In genomic region chr14:77554816-77555599, GRCh38 we compare ENCODE assay signal across 13 cellular contexts. TPM values are rescaled to one million over a fixed set of nuclear protein-coding genes. Genes with fewer than 3 reads are reported as not detected.
DNase-seq lines count a peak whose midpoint lies in the region; ATAC-seq lines count a peak whose summit lies in the region.
"Had no signal": no experiment of that assay in that cellular context is flagged by ENCODE, and none has a peak within 500 bp of the region (broad histone marks: within the 10 kb centered on the region; RNA-seq: fewer than 3 reads in every experiment).

No MANE protein-coding gene starts in this region.

- H3K36me3 ChIP-seq in Karpas-422 (ENCODE audit: insufficient read depth, low read length): peaks cover 27% of the 10 kb centered on the region

- H3K4me3 ChIP-seq in Karpas-422 (ENCODE audit: low read length): peak overlapping the region; percentile 20; the same call in 1 of the 2 replicates
- H3K4me3 ChIP-seq: psoas muscle had no signal

- peaks cover 44% of the 10 kb centered on the region for H3K36me3 Mint-ChIP-seq in activated CD4-positive, alpha-beta T cell treated with anti-CD3 and anti-CD28 coated beads, Interleukin-2, amount 10 ng/mL, durations not matched to agents 24 days and 14 days (ENCODE audit: low read depth)

- H3K4me3 Mint-ChIP-seq in activated CD4-positive, alpha-beta T cell treated with anti-CD3 and anti-CD28 coated beads, Interleukin-2, amount 10 ng/mL, durations not matched to agents 24 days and 14 days: peak overlapping the region; percentile 70
- no peak overlapping the region for H3K4me3 Mint-ChIP-seq in stimulated activated naive CD8-positive, alpha-beta T cell treated with anti-CD3 and anti-CD28 coated beads, Interleukin-15, amount 100 ng/mL, for 72 hours

- no peaks in the 10 kb centered on the region for H4K20me1 ChIP-seq in Karpas-422 (ENCODE audit: insufficient read depth, low read depth, low read length)

- peak overlapping the region; percentile 43 for H3K9ac ChIP-seq in Karpas-422 (ENCODE audit: low read length)

- no peak for DNase-seq in activated CD4-positive, alpha-beta T cell treated with anti-CD3 and anti-CD28 coated beads, Interleukin-2, amount 10 ng/mL, durations not matched to agents 24 days and 14 days
- DNase-seq in activated CD4-positive, alpha-beta T cell treated with anti-CD3 and anti-CD28 coated beads for 48 hours: no peak
- DNase-seq in Karpas-422 (peak; percentile 67), globus pallidus (ENCODE audit: low spot score) (peak; percentile 77), DMS53 (lab: John Stamatoyannopoulos, UW) (no peak)
- no peak for DNase-seq in stimulated activated naive CD8-positive, alpha-beta T cell treated with anti-CD3 and anti-CD28 coated beads, Interleukin-15, amount 100 ng/mL, for 72 hours
- DNase-seq: activated effector memory CD4-positive, alpha-beta T cell treated with Interleukin-2 at 50 U/mL for 16 hours; NCI-H2107; psoas muscle; SW 1271 had no signal

- H3K4me1 Mint-ChIP-seq in activated CD4-positive, alpha-beta T cell treated with anti-CD3 and anti-CD28 coated beads, Interleukin-2, amount 10 ng/mL, durations not matched to agents 24 days and 14 days: peaks cover 19% of the 10 kb centered on the region
- peaks cover 16% of the 10 kb centered on the region for H3K4me1 Mint-ChIP-seq in stimulated activated naive CD8-positive, alpha-beta T cell treated with anti-CD3 and anti-CD28 coated beads, Interleukin-15, amount 100 ng/mL, for 72 hours

- no peak overlapping the region for H2AFZ ChIP-seq in Karpas-422 (ENCODE audit: low read length)

- no peaks in the 10 kb centered on the region for H3K9me3 ChIP-seq in Karpas-422 (ENCODE audit: low read length)
- H3K9me3 ChIP-seq: psoas muscle had no signal

- H3K4me2 ChIP-seq in Karpas-422 (ENCODE audit: low read depth, low read length, poor library complexity, severe bottlenecking): peak overlapping the region; percentile 63

- peaks cover 55% of the 10 kb centered on the region for H3K79me2 ChIP-seq in Karpas-422 (ENCODE audit: low read length)

- intact Hi-C loops in activated CD4-positive, alpha-beta T cell treated with anti-CD3 and anti-CD28 coated beads, Interleukin-2, amount 10 ng/mL, durations not matched to agents 24 days and 14 days (cut with micrococcal nuclease): loop anchor here (5.0 to 10.0 kb wide), 5 partner anchors 62 to 403 kb away; partner anchors contain the start of genes ALKBH1, GSTZ1, POMT2 and SAMD15

- H3K27ac Mint-ChIP-seq in activated CD4-positive, alpha-beta T cell treated with anti-CD3 and anti-CD28 coated beads, Interleukin-2, amount 10 ng/mL, durations not matched to agents 24 days and 14 days: peak overlapping the region; percentile 84
- H3K27ac Mint-ChIP-seq in stimulated activated naive CD8-positive, alpha-beta T cell treated with anti-CD3 and anti-CD28 coated beads, Interleukin-15, amount 100 ng/mL, for 72 hours: peak overlapping the region; percentile 85 to 91

- H3K9me3 Mint-ChIP-seq in activated CD4-positive, alpha-beta T cell treated with anti-CD3 and anti-CD28 coated beads, Interleukin-2, amount 10 ng/mL, durations not matched to agents 24 days and 14 days: no peaks in the 10 kb centered on the region
- no peaks in the 10 kb centered on the region for H3K9me3 Mint-ChIP-seq in stimulated activated naive CD8-positive, alpha-beta T cell treated with anti-CD3 and anti-CD28 coated beads, Interleukin-15, amount 100 ng/mL, for 72 hours

- ATAC-seq in stimulated activated naive CD8-positive, alpha-beta T cell treated with anti-CD3 and anti-CD28 coated beads, Interleukin-15, amount 100 ng/mL, for 72 hours: peak; percentile 26
- ATAC-seq in GM21381 (IDR thresholded peaks at IDR 0.05; ENCODE audit: unreplicated experiment) (no peak), GM19455 (IDR thresholded peaks at IDR 0.05; ENCODE audit: unreplicated experiment) (no peak)
- ATAC-seq: psoas muscle had no signal

- peaks cover 44% of the 10 kb centered on the region for H3K4me1 ChIP-seq in Karpas-422 (ENCODE audit: low read length)
- H3K4me1 ChIP-seq: psoas muscle had no signal

- peak overlapping the region; percentile 85 for H3K27ac ChIP-seq in Karpas-422 (ENCODE audit: low read length)
- H3K27ac ChIP-seq: psoas muscle had no signal

- no peaks in the 10 kb centered on the region for H3K9me2 ChIP-seq in Karpas-422 (replicated peaks; ENCODE audit: insufficient read depth, low read length)

- H3K27me3 ChIP-seq in Karpas-422 (ENCODE audit: low read length): no peaks in the 10 kb centered on the region

- no peaks in the 10 kb centered on the region for H3K27me3 Mint-ChIP-seq in activated CD4-positive, alpha-beta T cell treated with anti-CD3 and anti-CD28 coated beads, Interleukin-2, amount 10 ng/mL, durations not matched to agents 24 days and 14 days
- no peaks in the 10 kb centered on the region for H3K27me3 Mint-ChIP-seq in stimulated activated naive CD8-positive, alpha-beta T cell treated with anti-CD3 and anti-CD28 coated beads, Interleukin-15, amount 100 ng/mL, for 72 hours

RNA-seq across cellular contexts. Expression of gene ISM2, which starts 56.4 kb away (rescaled TPM):
- total RNA-seq in activated CD4-positive, alpha-beta T cell treated with anti-CD3 and anti-CD28 coated beads, Interleukin-2, amount 10 ng/mL, durations not matched to agents 24 days and 14 days: 0.07 and 0.12 TPM in 2 replicates
- total RNA-seq in Karpas-422 (2014; rRNA removed; shearing (Covaris generic); ENCODE audit: low replicate concordance): 0.11 and 0.89 TPM in 2 replicates
- total RNA-seq: HT1080, psoas muscle had no signal

Comparison
In these comparisons a context has a peak if more than half of its experiments do, and no peak if none do; other contexts are left out.
1. DNase-seq: peak in Karpas-422 (single experiment) and globus pallidus (single experiment); none in activated CD4-positive, alpha-beta T cell treated with anti-CD3 and anti-CD28 coated beads, Interleukin-2, amount 10 ng/mL, durations not matched to agents 24 days and 14 days (single experiment), activated CD4-positive, alpha-beta T cell treated with anti-CD3 and anti-CD28 coated beads for 48 hours (single experiment), stimulated activated naive CD8-positive, alpha-beta T cell treated with anti-CD3 and anti-CD28 coated beads, Interleukin-15, amount 100 ng/mL, for 72 hours (0 of 2) and DMS53 (single experiment).